18 cellular contexts compared by ENCODE assay signal in the genomic region with DNA sequence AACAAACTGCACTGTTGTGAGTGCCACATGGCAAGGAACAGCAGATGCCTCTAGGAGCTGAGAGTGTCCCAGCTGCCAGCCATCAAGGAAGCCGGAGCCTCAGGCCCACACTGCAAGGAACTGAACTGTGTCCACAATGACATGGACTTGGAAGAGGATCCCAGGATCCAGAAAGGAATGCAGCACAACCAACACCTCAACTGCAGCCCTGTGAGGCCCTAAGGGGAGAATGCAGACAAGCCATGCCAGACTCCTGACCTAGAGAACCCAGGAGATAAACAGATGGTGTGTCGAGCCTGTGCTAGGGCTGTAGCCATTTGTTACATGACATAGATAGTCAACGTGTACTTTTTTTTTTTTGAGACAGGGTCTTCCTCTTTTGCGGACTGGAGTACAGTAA.
"Had no signal": no experiment of that assay in that cellular context is flagged by ENCODE, and none has a peak within 500 bp of the region (broad histone marks: within the 10 kb centered on the region; RNA-seq: fewer than 3 reads in every experiment).

No MANE protein-coding gene starts in this region.

- H3K9me3 ChIP-seq: esophagus muscularis mucosa, prostate gland, right lobe of liver had no signal

- H3K4me3 ChIP-seq: coronary artery, esophagus muscularis mucosa, gastroesophageal sphincter, prostate gland, right lobe of liver, spleen, tibial artery had no signal

- H3K9ac ChIP-seq: parathyroid adenoma had no signal

- H3K27ac Mint-ChIP-seq: nephron; stimulated activated memory B cell treated with anti-CD40 and anti-IgM and Interleukin-4, amounts not matched to agents 10 μg/mL and 1 μg/mL and 100 μg/mL, for 72 hours; stimulated activated naive CD8-positive, alpha-beta T cell treated with anti-CD3 and anti-CD28 coated beads, Interleukin-15, Interleukin-2, amounts not matched to agents 100 ng/mL and 50 ng/mL, for 24 hours had no signal

- H3K4me1 Mint-ChIP-seq: stimulated activated memory B cell treated with anti-CD40 and anti-IgM and Interleukin-4, amounts not matched to agents 10 μg/mL and 1 μg/mL and 100 μg/mL, for 72 hours had no signal

- H3K4me3 Mint-ChIP-seq: nephron; stimulated activated memory B cell treated with anti-CD40 and anti-IgM and Interleukin-4, amounts not matched to agents 10 μg/mL and 1 μg/mL and 100 μg/mL, for 72 hours; stimulated activated naive CD8-positive, alpha-beta T cell treated with anti-CD3 and anti-CD28 coated beads, Interleukin-15, Interleukin-2, amounts not matched to agents 100 ng/mL and 50 ng/mL, for 24 hours had no signal

- H3K4me1 ChIP-seq: esophagus muscularis mucosa, gastroesophageal sphincter, parathyroid adenoma, prostate gland, right lobe of liver, tibial artery had no signal

- H3K79me2 ChIP-seq: parathyroid adenoma had no signal

- H2AFZ ChIP-seq: parathyroid adenoma had no signal

- H3K36me3 Mint-ChIP-seq: stimulated activated memory B cell treated with anti-CD40 and anti-IgM and Interleukin-4, amounts not matched to agents 10 μg/mL and 1 μg/mL and 100 μg/mL, for 72 hours had no signal

- H3K36me3 ChIP-seq: esophagus muscularis mucosa, gastroesophageal sphincter, prostate gland, right lobe of liver, spleen, tibial artery had no signal

- DNase-seq: central memory CD4-positive, alpha-beta T cell; effector CD8-positive, alpha-beta T cell; kidney glomerular epithelial cell; midbrain; right lobe of liver; spleen; stimulated activated CD4-positive, alpha-beta T cell treated with anti-CD3 and anti-CD28 coated beads, Interleukin-15, amount 100 ng/mL, for 24 hours; stimulated activated CD4-positive, alpha-beta T cell treated with anti-CD3 and anti-CD28 coated beads, Interleukin-1b, Interleukin-23, amount 100 ng/mL, for 48 hours; stimulated activated CD4-positive, alpha-beta T cell treated with anti-CD3 and anti-CD28 coated beads, Interleukin-4, amount 100 ng/mL, for 24 hours had no signal

- H3K27ac ChIP-seq: coronary artery, esophagus muscularis mucosa, gastroesophageal sphincter, parathyroid adenoma, prostate gland, right lobe of liver, tibial artery had no signal

- H3K27me3 ChIP-seq: esophagus muscularis mucosa, right lobe of liver, tibial artery had no signal
